16 cellular contexts compared by ENCODE assay signal in genomic region chr12:65657635-65658034, GRCh38.
DNase-seq lines count a peak whose midpoint lies in the region; ATAC-seq and TF ChIP-seq lines count a peak whose summit lies in the region.
"Had no signal": no experiment of that assay in that cellular context is flagged by ENCODE, and none has a peak within 500 bp of the region (broad histone marks: within the 10 kb centered on the region; RNA-seq: fewer than 3 reads in every experiment).

No MANE protein-coding gene starts in this region.

- H4K91ac ChIP-seq in neuronal stem cell (ENCODE audit: low read depth, low read length, poor library complexity): no peak overlapping the region

- H4K8ac ChIP-seq in neuronal stem cell (ENCODE audit: low read depth, low read length): no peak overlapping the region

- intact Hi-C loops in colonic mucosa (cut with DNase I): no loop called here

- peaks cover 41% of the 10 kb centered on the region for H3F3A ChIP-seq in GM23248 (ENCODE audit: insufficient read depth)

- no peaks in the 10 kb centered on the region for H3K79me1 ChIP-seq in neuronal stem cell (ENCODE audit: low read depth, low read length)

- H3K79me2 ChIP-seq in GM23248 (ENCODE audit: insufficient read depth): no peaks in the 10 kb centered on the region
- H3K79me2 ChIP-seq: parathyroid adenoma had no signal

- H3K23ac ChIP-seq in neuronal stem cell (ENCODE audit: low read depth, low read length, poor library complexity): no peak overlapping the region

- H2BK12ac ChIP-seq in neuronal stem cell (ENCODE audit: low read length): no peak overlapping the region

- H3K9me2 ChIP-seq in GM23248 (ENCODE audit: insufficient read depth): no peaks in the 10 kb centered on the region

- H3K9ac ChIP-seq in GM23248 (peak overlapping the region; percentile 9), neuronal stem cell (ENCODE audit: low read depth, low read length, poor library complexity) (no peak overlapping the region), colonic mucosa (ENCODE audit: low read depth in 2 of 2, low read length in 2 of 2) (no peak overlapping the region)
- H3K9ac ChIP-seq: parathyroid adenoma had no signal

- H2BK15ac ChIP-seq in neuronal stem cell (ENCODE audit: low read length): no peak overlapping the region

- no peaks in the 10 kb centered on the region for H4K20me1 ChIP-seq in GM23248 (ENCODE audit: insufficient read depth)

- no peak overlapping the region for H2BK120ac ChIP-seq in neuronal stem cell (ENCODE audit: low read depth, low read length)

- no peak overlapping the region for H3K4ac ChIP-seq in neuronal stem cell (ENCODE audit: low read length)

- no peak for ATAC-seq in GM21717 (IDR thresholded peaks at IDR 0.05; ENCODE audit: unreplicated experiment)

- H3K14ac ChIP-seq in neuronal stem cell (ENCODE audit: low read length): no peak overlapping the region

- no peak overlapping the region for H3K4me3 ChIP-seq in GM23248
- no peak overlapping the region for H3K4me3 ChIP-seq in astrocyte of the spinal cord (ENCODE audit: low read depth, low read length)
- no peak overlapping the region for H3K4me3 ChIP-seq in neuronal stem cell (ENCODE audit: low read length in 2 of 2)
- no peak overlapping the region for H3K4me3 ChIP-seq in colonic mucosa
- H3K4me3 ChIP-seq: cardiac muscle cell, left ventricle myocardium inferior, tibial nerve had no signal

- H3K27ac ChIP-seq in GM23248: peak overlapping the region; percentile 74
- H3K27ac ChIP-seq in neuronal stem cell (replicated peaks; ENCODE audit: low read length): no peak overlapping the region
- no peak overlapping the region for H3K27ac ChIP-seq in colonic mucosa
- H3K27ac ChIP-seq: cardiac muscle cell, left ventricle myocardium inferior, parathyroid adenoma, tibial nerve had no signal

- 89 to 100% methylated on average over 1 of the region's 1 CpG for WGBS in GM23248 (ENCODE audit: low coverage in 1 of 2, low lambda C conversion rate in 2 of 2, missing lambda C conversion rate in 2 of 2), 2 experiments
- WGBS in neuronal stem cell (ENCODE audit: extremely low coverage in 2 of 2, insufficient read length in 2 of 2, insufficient replicate concordance in 1 of 2), 2 donors: no CpG with 5 or more reads among the region's 1 CpG

- no peaks in the 10 kb centered on the region for H3K9me3 ChIP-seq in GM23248 (ENCODE audit: low read depth)
- H3K9me3 ChIP-seq in neuronal stem cell (replicated peaks in 1 of 2; ENCODE audit: control insufficient read depth in 2 of 2, insufficient read depth in 1 of 2, low read depth in 1 of 2, low read length in 2 of 2): no peaks in the 10 kb centered on the region
- no peaks in the 10 kb centered on the region for H3K9me3 ChIP-seq in colonic mucosa
- H3K9me3 ChIP-seq: left ventricle myocardium inferior, tibial nerve had no signal

- H3K36me3 ChIP-seq in GM23248 (ENCODE audit: low read depth) (no peaks in the 10 kb centered on the region), neuronal stem cell (replicated peaks in 1 of 2; ENCODE audit: control insufficient read depth in 2 of 2, insufficient read depth in 2 of 2, low read length in 2 of 2) (no peaks in the 10 kb centered on the region), colonic mucosa (no peaks in the 10 kb centered on the region)
- H3K36me3 ChIP-seq: cardiac muscle cell, left ventricle myocardium inferior, tibial nerve had no signal

- peaks cover 37% of the 10 kb centered on the region for H3K4me1 ChIP-seq in GM23248 (ENCODE audit: insufficient read depth)
- peaks cover 0 to 8% of the 10 kb centered on the region in 2 donors for H3K4me1 ChIP-seq in neuronal stem cell (ENCODE audit: control insufficient read depth in 2 of 2, insufficient read depth in 1 of 2, low read depth in 1 of 2, low read length in 2 of 2)
- no peaks in the 10 kb centered on the region for H3K4me1 ChIP-seq in colonic mucosa
- H3K4me1 ChIP-seq: left ventricle myocardium inferior, parathyroid adenoma, tibial nerve had no signal

- in situ Hi-C loops in GM23248 (cut with MboI) (no loop called here), astrocyte of the spinal cord (cut with HindIII; ENCODE audit: low sequenced_read_pairs) (no loop called here)

- H2AK5ac ChIP-seq in neuronal stem cell (ENCODE audit: low read depth, low read length): no peak overlapping the region

- H2AFZ ChIP-seq in GM23248 (no peak overlapping the region), neuronal stem cell (ENCODE audit: low read length) (peak overlapping the region; percentile 41)
- H2AFZ ChIP-seq: parathyroid adenoma had no signal

- H3K18ac ChIP-seq in neuronal stem cell (ENCODE audit: low read length): no peak overlapping the region

- H3K27me3 ChIP-seq in GM23248 (replicated peaks; ENCODE audit: insufficient read depth) (no peaks in the 10 kb centered on the region), neuronal stem cell (ENCODE audit: control insufficient read depth in 3 of 3, insufficient read depth in 3 of 3, low read depth in 1 of 3, low read length in 3 of 3) (no peaks in the 10 kb centered on the region), colonic mucosa (no peaks in the 10 kb centered on the region)
- H3K27me3 ChIP-seq: cardiac muscle cell, tibial nerve had no signal

- TF ChIP-seq CTCF in astrocyte of the spinal cord (IDR thresholded peaks at IDR 0.05; ENCODE audit: low read depth, low read length) (no peak), colonic mucosa (IDR thresholded peaks at IDR 0.05) (no peak)

- DNase-seq in GM23248 (peak; percentile 16), LHCN-M2 (ENCODE audit: low read depth) (peak; percentile 63), astrocyte of the spinal cord (ENCODE audit: low read depth, low spot score) (peak; percentile 71), neuronal stem cell (ENCODE audit: low spot score) (no peak), colonic mucosa (no peak), A172 (ENCODE audit: low spot score) (no peak)
- DNase-seq: CD4-positive, CD25-positive, alpha-beta regulatory T cell; DMS79 treated with DMSO at 0.1 percent for 48 hours; effector CD8-positive, alpha-beta T cell; left ventricle myocardium inferior; NCI-H187 treated with DMSO at 0.1 percent for 48 hours; NCI-H446 treated with DMSO at 0.1 percent for 48 hours had no signal

- H3K4me2 ChIP-seq in GM23248 (ENCODE audit: unreplicated experiment) (peak overlapping the region; percentile 13), neuronal stem cell (ENCODE audit: insufficient read depth, low read length, poor library complexity, severe bottlenecking) (no peak overlapping the region)

- H2BK5ac ChIP-seq in neuronal stem cell (ENCODE audit: low read length): no peak overlapping the region

Comparison
In these comparisons a context has a peak if more than half of its experiments do, and no peak if none do; other contexts are left out.
1. DNase-seq: peak in GM23248 (single experiment), LHCN-M2 (single experiment) and astrocyte of the spinal cord (single experiment); none in neuronal stem cell (single experiment), colonic mucosa (single experiment) and A172 (single experiment).